In the genomic region with DNA sequence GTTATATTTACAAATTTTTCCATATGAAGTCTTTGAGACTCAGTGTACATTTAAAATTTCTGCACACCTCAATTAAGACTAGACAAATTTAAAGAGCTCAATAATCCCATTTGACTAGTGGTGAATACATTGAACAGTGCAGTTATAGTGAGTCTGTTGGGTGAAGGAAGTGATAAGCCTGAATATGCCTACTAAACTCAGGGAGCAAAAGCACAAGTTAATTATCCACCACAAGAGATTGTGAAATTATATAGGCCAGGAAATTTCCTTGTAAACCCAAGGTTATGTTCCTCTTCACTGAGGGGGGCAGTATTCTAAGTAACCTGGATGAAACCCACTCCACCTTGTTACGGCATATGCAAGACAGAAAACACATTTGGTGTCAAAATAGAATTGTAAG, we compare ENCODE assay signal across 33 cellular contexts.
"Had no signal": no experiment of that assay in that cellular context is flagged by ENCODE, and none has a peak within 500 bp of the region (broad histone marks: within the 10 kb centered on the region; RNA-seq: fewer than 3 reads in every experiment).

No MANE protein-coding gene starts in this region.

- H3K4me2 ChIP-seq: SK-N-SH had no signal

- ATAC-seq: activated CD4-positive, alpha-beta T cell treated with anti-CD3 and anti-CD28 coated beads for 36 hours; activated CD4-positive, CD25-positive, alpha-beta regulatory T cell treated with anti-CD3 and anti-CD28 coated beads, Interleukin-2, amount 50 U/mL, for 24 hours; activated CD8-positive, alpha-beta T cell treated with anti-CD3 and anti-CD28 coated beads, Interleukin-2, amount 10 ng/mL, durations not matched to agents 7 days and 5 days; WTC11 had no signal

- H3K4me1 Mint-ChIP-seq: WTC11 had no signal

- H3K4me3 Mint-ChIP-seq: activated CD4-positive, alpha-beta T cell treated with anti-CD3 and anti-CD28 coated beads for 36 hours; activated CD4-positive, alpha-beta T cell treated with anti-CD3 and anti-CD28 coated beads, Interleukin-2, amount 10 ng/mL, durations not matched to agents 7 days and 5 days; activated CD8-positive, alpha-beta T cell treated with anti-CD3 and anti-CD28 coated beads, Interleukin-2, amount 10 ng/mL, durations not matched to agents 7 days and 5 days; activated naive CD4-positive, alpha-beta T cell treated with anti-CD3 and anti-CD28 coated beads, Interleukin-2, amount 50 U/mL, for 24 hours; activated naive CD8-positive, alpha-beta T cell treated with anti-CD3 and anti-CD28 coated beads, Interleukin-2, amount 10 ng/mL, durations not matched to agents 7 days and 5 days; activated T-cell treated with anti-CD3 and anti-CD28 coated beads, Interleukin-2, amount 50 U/mL, for 24 hours; IgD-negative memory B cell; T-helper 1 cell treated with Interleukin-12 subunit alpha and Interleukin-12 subunit beta and Interleukin-4 antibody, amounts not matched to agents 30 μg/mL and 1 μg/mL, for 36 hours; T-helper 2 cell treated with Interferon-gamma antibody and Interleukin-4, amounts not matched to agents 5 μg/mL and 100 μg/mL, for 36 hours; WTC11 had no signal

- H3K9ac ChIP-seq: SK-N-SH had no signal

- H3K27me3 Mint-ChIP-seq: activated CD4-positive, alpha-beta T cell treated with anti-CD3 and anti-CD28 coated beads for 36 hours; activated CD4-positive, alpha-beta T cell treated with anti-CD3 and anti-CD28 coated beads, Interleukin-2, amount 10 ng/mL, durations not matched to agents 7 days and 5 days; activated naive CD4-positive, alpha-beta T cell treated with anti-CD3 and anti-CD28 coated beads, Interleukin-2, amount 50 U/mL, for 24 hours; activated T-cell treated with anti-CD3 and anti-CD28 coated beads, Interleukin-2, amount 50 U/mL, for 24 hours; IgD-negative memory B cell had no signal

- H3K9me3 Mint-ChIP-seq: activated CD4-positive, alpha-beta T cell treated with anti-CD3 and anti-CD28 coated beads, Interleukin-2, amount 10 ng/mL, durations not matched to agents 7 days and 5 days; activated naive CD4-positive, alpha-beta T cell treated with anti-CD3 and anti-CD28 coated beads, Interleukin-2, amount 50 U/mL, for 24 hours; activated naive CD8-positive, alpha-beta T cell treated with anti-CD3 and anti-CD28 coated beads, Interleukin-2, amount 10 ng/mL, durations not matched to agents 7 days and 5 days; activated T-cell treated with anti-CD3 and anti-CD28 coated beads, Interleukin-2, amount 50 U/mL, for 24 hours; activated T-helper 2 cell treated with anti-CD3 and anti-CD28 coated beads, Interferon-gamma antibody, Interleukin-2, Interleukin-4, amounts not matched to agents 10 μg/mL and 5 μg/mL and 100 μg/mL, durations not matched to agents 14 hours and 24 hours and 36 hours; IgD-negative memory B cell; T-helper 1 cell treated with Interleukin-12 subunit alpha and Interleukin-12 subunit beta and Interleukin-4 antibody, amounts not matched to agents 30 μg/mL and 1 μg/mL, for 36 hours; T-helper 2 cell treated with Interferon-gamma antibody and Interleukin-4, amounts not matched to agents 5 μg/mL and 100 μg/mL, for 36 hours; WTC11 had no signal

- H3K36me3 Mint-ChIP-seq: activated naive CD4-positive, alpha-beta T cell treated with anti-CD3 and anti-CD28 coated beads, Interleukin-2, amount 50 U/mL, for 24 hours; activated naive CD8-positive, alpha-beta T cell treated with anti-CD3 and anti-CD28 coated beads, Interleukin-2, amount 10 ng/mL, durations not matched to agents 7 days and 5 days; IgD-negative memory B cell; WTC11 had no signal

- H3K36me3 ChIP-seq: ascending aorta, cardiac muscle cell, SJSA1 had no signal

- H3K27ac Mint-ChIP-seq: activated CD4-positive, alpha-beta T cell treated with anti-CD3 and anti-CD28 coated beads for 36 hours; activated CD4-positive, alpha-beta T cell treated with anti-CD3 and anti-CD28 coated beads, Interleukin-2, amount 10 ng/mL, durations not matched to agents 7 days and 5 days; activated CD8-positive, alpha-beta T cell treated with anti-CD3 and anti-CD28 coated beads, Interleukin-2, amount 10 ng/mL, durations not matched to agents 7 days and 5 days; activated naive CD4-positive, alpha-beta T cell treated with anti-CD3 and anti-CD28 coated beads, Interleukin-2, amount 50 U/mL, for 24 hours; activated naive CD8-positive, alpha-beta T cell treated with anti-CD3 and anti-CD28 coated beads, Interleukin-2, amount 10 ng/mL, durations not matched to agents 7 days and 5 days; activated T-cell treated with anti-CD3 and anti-CD28 coated beads, Interleukin-2, amount 50 U/mL, for 24 hours; activated T-helper 2 cell treated with anti-CD3 and anti-CD28 coated beads, Interferon-gamma antibody, Interleukin-2, Interleukin-4, amounts not matched to agents 10 μg/mL and 5 μg/mL and 100 μg/mL, durations not matched to agents 14 hours and 24 hours and 36 hours; IgD-negative memory B cell; T-helper 1 cell treated with Interleukin-12 subunit alpha and Interleukin-12 subunit beta and Interleukin-4 antibody, amounts not matched to agents 30 μg/mL and 1 μg/mL, for 36 hours; T-helper 2 cell treated with Interferon-gamma antibody and Interleukin-4, amounts not matched to agents 5 μg/mL and 100 μg/mL, for 36 hours; WTC11 had no signal

- H3K4me1 ChIP-seq: ascending aorta had no signal

- H3K27ac ChIP-seq: ascending aorta, cardiac muscle cell, SJSA1 had no signal

- H3K9me3 ChIP-seq: ascending aorta, SJSA1, SK-N-SH had no signal

- H3K27me3 ChIP-seq: ascending aorta, cardiac muscle cell, SJSA1 had no signal

- H3K4me3 ChIP-seq: ascending aorta, cardiac muscle cell, SJSA1 had no signal

- DNase-seq: activated CD4-positive, alpha-beta T cell treated with anti-CD3 and anti-CD28 coated beads for 36 hours; activated CD4-positive, alpha-beta T cell treated with anti-CD3 and anti-CD28 coated beads, Interleukin-2, amount 10 ng/mL, durations not matched to agents 7 days and 5 days; activated CD4-positive, alpha-beta T cell treated with anti-CD3 and anti-CD28 coated beads, Interleukin-2, amount 50 U/mL, for 48 hours; activated CD8-positive, alpha-beta T cell treated with anti-CD3 and anti-CD28 coated beads, Interleukin-2, amount 10 ng/mL, durations not matched to agents 7 days and 5 days; activated gamma-delta T cell; activated naive CD4-positive, alpha-beta T cell treated with Interleukin-2 at 50 U/mL for 16 hours; activated naive CD8-positive, alpha-beta T cell treated with anti-CD3 and anti-CD28 coated beads, Interleukin-2, amount 10 ng/mL, durations not matched to agents 7 days and 5 days; activated T-cell treated with anti-CD3 and anti-CD28 coated beads, Interleukin-2, amount 50 U/mL, for 24 hours; amygdala; Karpas-422; KBM-7; NCI-H1105 treated with DMSO at 0.1 percent for 48 hours; NCI-H1436 treated with DMSO at 0.1 percent for 48 hours; NCI-H1694 treated with DMSO at 0.1 percent for 48 hours; NCI-H2029 treated with DMSO at 0.1 percent for 48 hours; NCI-H2107; NCI-H2171; NCI-H510A; NCI-H526; NCI-H748 treated with DMSO at 0.1 percent for 48 hours; OCI-M1; SHP77 treated with DMSO at 0.1 percent for 48 hours; SK-N-SH had no signal
